In genomic region chr6:111486475-111486874, GRCh38 we compare ENCODE assay signal across 3 cellular contexts.
TF ChIP-seq lines count a peak whose summit lies in the region.

No MANE protein-coding gene starts in this region.

TF ChIP-seq in IMR-90, 13 proteins besides CTCF, POLR2A, EP300 and RAD21:
- TF ChIP-seq USF2 (IDR thresholded peaks at IDR 0.05; ENCODE audit: low read depth, low read length) (no peak), MAFK (IDR thresholded peaks at IDR 0.05; ENCODE audit: low read depth, low read length) (no peak), CEBPB (IDR thresholded peaks at IDR 0.05; ENCODE audit: low read depth, low read length) (no peak), NFE2L2 (IDR thresholded peaks at IDR 0.05; ENCODE audit: low read depth, low read length) (no peak), ELK1 (IDR thresholded peaks at IDR 0.05; ENCODE audit: borderline replicate concordance, low read depth, low read length) (no peak), BHLHE40 (IDR thresholded peaks at IDR 0.05; ENCODE audit: low read depth, low read length) (no peak), MAZ (IDR thresholded peaks at IDR 0.05; ENCODE audit: borderline replicate concordance, low read depth, low read length) (no peak), RCOR1 (IDR thresholded peaks at IDR 0.05; ENCODE audit: insufficient replicate concordance, low read length) (no peak), FOS (IDR thresholded peaks at IDR 0.05; ENCODE audit: low read depth, low read length) (no peak), RFX5 (IDR thresholded peaks at IDR 0.05; ENCODE audit: low read depth, low read length) (no peak), SMC3 (IDR thresholded peaks at IDR 0.05; ENCODE audit: low read depth, low read length) (no peak), MXI1 (IDR thresholded peaks at IDR 0.05; ENCODE audit: borderline replicate concordance, low read depth, low read length) (no peak), CHD1 (IDR thresholded peaks at IDR 0.05; ENCODE audit: low read depth, low read length) (no peak)

TF ChIP-seq in K562, 482 proteins besides CTCF, POLR2A, EP300 and RAD21:
- no peak for TF ChIP-seq HDAC6 (IDR thresholded peaks at IDR 0.05; ENCODE audit: low read depth, low read length)
- TF ChIP-seq MYBL2 (IDR thresholded peaks at IDR 0.05; ENCODE audit: low read depth): no peak
- no peak for TF ChIP-seq MYBL2 (CRISPR knock-in tag; IDR thresholded peaks at IDR 0.05; ENCODE audit: borderline replicate concordance)
- no peak for TF ChIP-seq AFF1 (IDR thresholded peaks at IDR 0.05; ENCODE audit: low read depth in 1 of 2, partially characterized antibody in 2 of 2)
- TF ChIP-seq TRIM24 (IDR thresholded peaks at IDR 0.05): peak; percentile 26 to 65; a peak in 2 of 4 replicates
- 0 out of 3 replicates have a peak, but pooled peaks of 1 of the 2 experiments have one; percentile 83 for TF ChIP-seq CBX3 (IDR thresholded peaks at IDR 0.05; ENCODE audit: borderline replicate concordance in 1 of 2, low read length in 2 of 2)
- TF ChIP-seq TRIM28 (IDR thresholded peaks at IDR 0.05): peak; percentile 78
- TF ChIP-seq SMARCA5 (IDR thresholded peaks at IDR 0.05): no peak

TF ChIP-seq in neural cell, 6 proteins besides CTCF, POLR2A, EP300 and RAD21:
- no peak for TF ChIP-seq REST (IDR thresholded peaks at IDR 0.05; ENCODE audit: borderline replicate concordance)
- TF ChIP-seq TAF1 (IDR thresholded peaks at IDR 0.05; ENCODE audit: low read depth): no peak
- no peak for TF ChIP-seq EZH2 (IDR thresholded peaks at IDR 0.05; ENCODE audit: borderline replicate concordance, insufficient read depth, low read length, poor library complexity, severe bottlenecking)
- no peak for TF ChIP-seq SMC3 (conservative IDR thresholded peaks at IDR 0.05; ENCODE audit: poor library complexity)
- no peak for TF ChIP-seq POLR2AphosphoS5 (IDR thresholded peaks at IDR 0.05)
- no peak for TF ChIP-seq MXI1 (conservative IDR thresholded peaks at IDR 0.05; ENCODE audit: poor library complexity, severe bottlenecking)
TF ChIP-seq in neural cell: peak in this region for 0.
